Comparison of ENCODE assay signal across 24 cellular contexts in genomic region chr9:9892217-9892616, GRCh38.
A peak's percentile ranks its signal among the peaks of the same experiment; 100 is the strongest.
DNase-seq lines count a peak whose midpoint lies in the region; ATAC-seq and TF ChIP-seq lines count a peak whose summit lies in the region.
"Had no signal": no experiment of that assay in that cellular context is flagged by ENCODE, and none has a peak within 500 bp of the region (broad histone marks: within the 10 kb centered on the region; RNA-seq: fewer than 3 reads in every experiment).

No MANE protein-coding gene starts in this region.

- DNase-seq in activated gamma-delta T cell (lab: John Stamatoyannopoulos, UW) (no peak), DMS 273 (lab: John Stamatoyannopoulos, UW; ENCODE audit: unreplicated experiment) (no peak), T-helper 2 cell (no peak)
- DNase-seq: CD4-positive, CD25-positive, alpha-beta regulatory T cell; H9; Kasumi-1; MV-4-11; NCI-H1105 treated with DMSO at 0.1 percent for 48 hours; NCI-H146; NCI-H1930; NCI-H2107; NCI-H524; NCI-H748 treated with DMSO at 0.1 percent for 48 hours; PC-9; RPMI8226; SHP77; T-cell had no signal

- no peak for TF ChIP-seq CTCF in OCI-LY1 (IDR thresholded peaks at IDR 0.05; ENCODE audit: low read length)

- peak overlapping the region; percentile 52 for H3K4me3 ChIP-seq in OCI-LY1 (ENCODE audit: low read depth, low read length, poor library complexity, severe bottlenecking)
- H3K4me3 ChIP-seq: BLaER1, GM23338, K562, PC-9 had no signal

- H3K36me3 ChIP-seq in OCI-LY1 (ENCODE audit: insufficient read depth, low read length), result no peaks in the 10 kb centered on the region
- H3K36me3 ChIP-seq: BLaER1 had no signal

- no peaks in the 10 kb centered on the region for H3K27me3 ChIP-seq in OCI-LY1 (ENCODE audit: insufficient read depth, low read length)
- H3K27me3 ChIP-seq: BLaER1 had no signal

- H4K20me1 ChIP-seq in OCI-LY1 (ENCODE audit: insufficient read depth, low read length), result no peaks in the 10 kb centered on the region
- H4K20me1 ChIP-seq: BLaER1 had no signal

- no peaks in the 10 kb centered on the region for H3K79me2 ChIP-seq in OCI-LY1 (ENCODE audit: insufficient read depth, low read length)

- H3K27ac ChIP-seq in OCI-LY1 (ENCODE audit: low read depth, low read length, poor library complexity, severe bottlenecking), result peak overlapping the region; percentile 68
- H3K27ac ChIP-seq: BLaER1, PC-9 had no signal

- H3K9me2 ChIP-seq in OCI-LY1 (ENCODE audit: low read depth, low read length), result no peaks in the 10 kb centered on the region

- ATAC-seq in GM18520 (IDR thresholded peaks at IDR 0.05; ENCODE audit: unreplicated experiment) (peak; percentile 39), GM19351 (IDR thresholded peaks at IDR 0.05; ENCODE audit: unreplicated experiment) (peak; percentile 52), HG03196 (IDR thresholded peaks at IDR 0.05; ENCODE audit: unreplicated experiment) (peak; percentile 77)
- ATAC-seq: GM23338, K562, T-cell had no signal

- no peaks in the 10 kb centered on the region for H3K9me3 ChIP-seq in OCI-LY1 (ENCODE audit: low read length)
- H3K9me3 ChIP-seq: BLaER1 had no signal

- H3F3A ChIP-seq in OCI-LY1 (ENCODE audit: insufficient read depth, low read length), result no peaks in the 10 kb centered on the region

- peak overlapping the region; percentile 59 for H3K9ac ChIP-seq in OCI-LY1 (ENCODE audit: low read length)
- H3K9ac ChIP-seq: BLaER1 had no signal

- H3K4me2 ChIP-seq in OCI-LY1 (ENCODE audit: low read length), result peak overlapping the region; percentile 48
- H3K4me2 ChIP-seq: BLaER1, GM23338, PC-9 had no signal

- peak overlapping the region; percentile 85; the same call in 1 of the 2 replicates for H2AFZ ChIP-seq in OCI-LY1 (ENCODE audit: low read length)
- H2AFZ ChIP-seq: GM23338, PC-9 had no signal

- H3K4me1 ChIP-seq in OCI-LY1 (ENCODE audit: insufficient read depth, low read length, severe bottlenecking), result peaks cover 38% of the 10 kb centered on the region
